ENCODE assay signal across 8 cellular contexts in the genomic region with DNA sequence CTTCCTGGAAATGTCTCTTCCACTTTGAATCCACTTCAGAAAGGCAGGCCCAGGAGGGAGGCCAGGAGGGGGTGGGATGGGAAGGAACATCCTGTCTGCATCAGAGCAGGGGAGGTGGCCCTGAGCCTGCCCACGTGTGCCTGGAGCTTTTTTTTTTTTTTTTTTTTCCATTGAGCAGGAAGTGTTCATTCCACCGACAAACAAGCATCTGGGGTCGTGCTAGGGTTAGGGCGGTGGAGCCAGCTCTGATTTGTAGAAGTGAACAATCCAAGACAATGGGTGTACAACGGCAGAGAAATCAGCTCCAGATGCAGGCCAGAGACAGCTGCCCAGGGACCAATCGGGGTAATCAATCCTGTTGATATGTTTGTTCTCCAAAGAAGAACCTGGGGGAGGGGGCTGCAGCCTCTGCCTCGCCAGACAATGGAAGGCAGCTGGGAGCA.
DNase-seq lines count a peak whose midpoint lies in the region; ATAC-seq and TF ChIP-seq lines count a peak whose summit lies in the region.

No MANE protein-coding gene starts in this region.

- H3K9me3 Mint-ChIP-seq in activated CD4-positive, alpha-beta memory T cell treated with anti-CD3 and anti-CD28 coated beads for 36 hours = no peaks in the 10 kb centered on the region
- no peaks in the 10 kb centered on the region for H3K9me3 Mint-ChIP-seq in activated CD4-positive, alpha-beta memory T cell treated with anti-CD3 and anti-CD28 coated beads, Interleukin-2, amount 10 ng/mL, durations not matched to agents 7 days and 5 days
- no peaks in the 10 kb centered on the region for H3K9me3 Mint-ChIP-seq in activated naive CD8-positive, alpha-beta T cell (ENCODE audit: low read depth)
- H3K9me3 Mint-ChIP-seq in type B pancreatic cell = no peaks in the 10 kb centered on the region

- no peak for TF ChIP-seq CTCF in type B pancreatic cell (conservative IDR thresholded peaks at IDR 0.05)

- no peaks in the 10 kb centered on the region for H3K9me3 ChIP-seq in iPS-18a (ENCODE audit: control insufficient read depth, low read depth, low read length)

- peak; percentile 11 for DNase-seq in activated CD4-positive, alpha-beta memory T cell treated with anti-CD3 and anti-CD28 coated beads for 36 hours
- DNase-seq in activated CD4-positive, alpha-beta memory T cell treated with anti-CD3 and anti-CD28 coated beads, Interleukin-2, amount 10 ng/mL, durations not matched to agents 7 days and 5 days = no peak
- DNase-seq in type B pancreatic cell (ENCODE audit: extremely low spot score, unreplicated experiment) = no peak

- H3K9ac ChIP-seq in iPS-18a (ENCODE audit: low read length) = no peak overlapping the region

- no peak for ATAC-seq in HG03196 (IDR thresholded peaks at IDR 0.05; ENCODE audit: unreplicated experiment)
- ATAC-seq in GM21717 (IDR thresholded peaks at IDR 0.05; ENCODE audit: unreplicated experiment) = no peak
- ATAC-seq in HG02678 (IDR thresholded peaks at IDR 0.05; ENCODE audit: unreplicated experiment) = no peak

- no peaks in the 10 kb centered on the region for H3K36me3 Mint-ChIP-seq in activated CD4-positive, alpha-beta memory T cell treated with anti-CD3 and anti-CD28 coated beads for 36 hours
- H3K36me3 Mint-ChIP-seq in activated CD4-positive, alpha-beta memory T cell treated with anti-CD3 and anti-CD28 coated beads, Interleukin-2, amount 10 ng/mL, durations not matched to agents 7 days and 5 days (ENCODE audit: low read depth) = peaks cover 3% of the 10 kb centered on the region
- no peaks in the 10 kb centered on the region for H3K36me3 Mint-ChIP-seq in activated naive CD8-positive, alpha-beta T cell
- peaks cover 4% of the 10 kb centered on the region for H3K36me3 Mint-ChIP-seq in type B pancreatic cell

- intact Hi-C loops in activated CD4-positive, alpha-beta memory T cell treated with anti-CD3 and anti-CD28 coated beads for 36 hours (cut with micrococcal nuclease) = no loop called here

- H3K4me3 ChIP-seq in iPS-18a (ENCODE audit: low read length) = no peak overlapping the region

- peak overlapping the region; percentile 13 for H3K27ac ChIP-seq in iPS-18a (ENCODE audit: low read length)

- CTCF ChIA-PET in activated CD4-positive, alpha-beta memory T cell treated with anti-CD3 and anti-CD28 coated beads for 36 hours (lab: Charles Lee) = interaction anchor here (0.8 to 3.4 kb wide), 3 partner anchors 13 to 452 kb away, joined by 3 to 11 read pairs (median 3); no protein-coding TSS in a partner anchor
- CTCF ChIA-PET in activated CD4-positive, alpha-beta memory T cell treated with anti-CD3 and anti-CD28 coated beads, Interleukin-2, amount 10 ng/mL, durations not matched to agents 7 days and 5 days (lab: Charles Lee) = interaction anchor here (0.7 to 1.4 kb wide), 4 partner anchors 21 to 238 kb away, joined by 3 to 6 read pairs (median 3); no protein-coding TSS in a partner anchor

- no peaks in the 10 kb centered on the region for H3K27me3 Mint-ChIP-seq in activated CD4-positive, alpha-beta memory T cell treated with anti-CD3 and anti-CD28 coated beads for 36 hours
- H3K27me3 Mint-ChIP-seq in activated CD4-positive, alpha-beta memory T cell treated with anti-CD3 and anti-CD28 coated beads, Interleukin-2, amount 10 ng/mL, durations not matched to agents 7 days and 5 days = no peaks in the 10 kb centered on the region
- H3K27me3 Mint-ChIP-seq in activated naive CD8-positive, alpha-beta T cell = no peaks in the 10 kb centered on the region
- no peaks in the 10 kb centered on the region for H3K27me3 Mint-ChIP-seq in type B pancreatic cell

- H3K36me3 ChIP-seq in iPS-18a (ENCODE audit: control insufficient read depth, low read depth, low read length) = no peaks in the 10 kb centered on the region

- no peak overlapping the region for H3K4me3 Mint-ChIP-seq in activated CD4-positive, alpha-beta memory T cell treated with anti-CD3 and anti-CD28 coated beads for 36 hours
- H3K4me3 Mint-ChIP-seq in activated CD4-positive, alpha-beta memory T cell treated with anti-CD3 and anti-CD28 coated beads, Interleukin-2, amount 10 ng/mL, durations not matched to agents 7 days and 5 days = no peak overlapping the region
- H3K4me3 Mint-ChIP-seq in activated naive CD8-positive, alpha-beta T cell = peak overlapping the region; percentile 17
- H3K4me3 Mint-ChIP-seq in type B pancreatic cell = peak overlapping the region; percentile 73

- peak overlapping the region; percentile 8 for H3K27ac Mint-ChIP-seq in activated CD4-positive, alpha-beta memory T cell treated with anti-CD3 and anti-CD28 coated beads for 36 hours
- H3K27ac Mint-ChIP-seq in activated CD4-positive, alpha-beta memory T cell treated with anti-CD3 and anti-CD28 coated beads, Interleukin-2, amount 10 ng/mL, durations not matched to agents 7 days and 5 days = no peak overlapping the region
- H3K27ac Mint-ChIP-seq in activated naive CD8-positive, alpha-beta T cell = peak overlapping the region; percentile 78
- H3K27ac Mint-ChIP-seq in type B pancreatic cell = peak overlapping the region; percentile 53

- POLR2A ChIA-PET in activated CD4-positive, alpha-beta memory T cell treated with anti-CD3 and anti-CD28 coated beads for 36 hours (lab: Charles Lee) = no interaction called here
- POLR2A ChIA-PET in activated CD4-positive, alpha-beta memory T cell treated with anti-CD3 and anti-CD28 coated beads, Interleukin-2, amount 10 ng/mL, durations not matched to agents 7 days and 5 days (lab: Charles Lee) = interaction anchor here (0.9 to 1.0 kb wide), 2 partner anchors 13 to 23 kb away, joined by 3 to 4 read pairs; no protein-coding TSS in a partner anchor

- peaks cover 61% of the 10 kb centered on the region for H3K4me1 ChIP-seq in iPS-18a (ENCODE audit: control insufficient read depth, low read depth, low read length)

- no peaks in the 10 kb centered on the region for H3K27me3 ChIP-seq in iPS-18a (ENCODE audit: control insufficient read depth, insufficient read depth, low read length)

- H3K4me1 Mint-ChIP-seq in activated CD4-positive, alpha-beta memory T cell treated with anti-CD3 and anti-CD28 coated beads for 36 hours (ENCODE audit: low read depth) = peaks cover 43% of the 10 kb centered on the region
- peaks cover 47% of the 10 kb centered on the region for H3K4me1 Mint-ChIP-seq in activated CD4-positive, alpha-beta memory T cell treated with anti-CD3 and anti-CD28 coated beads, Interleukin-2, amount 10 ng/mL, durations not matched to agents 7 days and 5 days
- peaks cover 67% of the 10 kb centered on the region for H3K4me1 Mint-ChIP-seq in activated naive CD8-positive, alpha-beta T cell (ENCODE audit: low read depth)
- H3K4me1 Mint-ChIP-seq in type B pancreatic cell (ENCODE audit: unreplicated experiment) = peaks cover 64% of the 10 kb centered on the region

Comparison
In these comparisons a context has a peak if more than half of its experiments do, and no peak if none do; other contexts are left out.
1. H3K4me3 Mint-ChIP-seq: peak in activated naive CD8-positive, alpha-beta T cell (single experiment) and type B pancreatic cell (single experiment); none in activated CD4-positive, alpha-beta memory T cell treated with anti-CD3 and anti-CD28 coated beads for 36 hours (single experiment) and activated CD4-positive, alpha-beta memory T cell treated with anti-CD3 and anti-CD28 coated beads, Interleukin-2, amount 10 ng/mL, durations not matched to agents 7 days and 5 days (single experiment).